In the genomic region with DNA sequence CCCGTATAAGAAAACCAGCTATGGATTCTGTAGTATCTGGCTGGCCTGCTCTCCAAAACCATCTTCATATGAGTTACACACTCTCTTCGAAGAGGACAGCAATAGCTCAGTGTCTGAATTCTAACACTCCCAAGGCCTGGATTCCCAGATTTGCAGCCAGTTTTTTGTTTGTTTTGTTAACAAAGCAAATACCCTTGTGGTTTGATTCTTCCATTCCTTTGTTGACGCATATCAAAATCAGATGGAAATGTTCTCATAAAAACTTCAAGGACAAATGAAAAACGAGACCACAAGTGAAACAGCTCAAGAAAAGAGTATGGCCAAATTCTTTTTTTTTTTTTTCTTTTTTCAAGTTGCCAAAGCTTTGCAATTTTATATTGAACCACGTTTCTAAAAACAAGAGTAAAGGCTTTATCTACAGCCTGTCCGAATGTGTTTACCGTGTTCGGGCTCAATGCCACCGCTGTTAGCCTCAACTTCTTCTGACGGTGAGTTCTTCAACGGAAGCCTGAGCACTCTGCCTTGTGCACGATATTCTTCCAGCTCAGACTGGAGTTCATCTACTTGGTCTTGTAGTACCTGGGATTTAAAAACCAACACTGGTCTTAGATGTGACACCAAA, we compare ENCODE assay signal across 12 cellular contexts.
DNase-seq lines count a peak whose midpoint lies in the region; ATAC-seq lines count a peak whose summit lies in the region.
"Had no signal": no experiment of that assay in that cellular context is flagged by ENCODE, and none has a peak within 500 bp of the region (broad histone marks: within the 10 kb centered on the region; RNA-seq: fewer than 3 reads in every experiment).

No MANE protein-coding gene starts in this region.

- ATAC-seq in HG03095 (IDR thresholded peaks at IDR 0.05; ENCODE audit: unreplicated experiment) (no peak), HG02763 (IDR thresholded peaks at IDR 0.05; ENCODE audit: unreplicated experiment) (no peak)

- DNase-seq in NCI-H2196 (lab: John Stamatoyannopoulos, UW; ENCODE audit: unreplicated experiment): peak; percentile 39
- no peak for DNase-seq in NCI-H2196 treated with DMSO at 0.1 percent for 48 hours (lab: John Stamatoyannopoulos, UW; ENCODE audit: unreplicated experiment)
- peak; percentile 18 for DNase-seq in T1000 (lab: John Stamatoyannopoulos, UW)
- peak; percentile 76 for DNase-seq in fibroblast of the conjunctiva (ENCODE audit: low read depth)
- peak; percentile 85 for DNase-seq in stromal cell of bone marrow (ENCODE audit: low read depth)
- no peak for DNase-seq in UCSD-AML1 (lab: John Stamatoyannopoulos, UW; ENCODE audit: unreplicated experiment)
- DNase-seq: ACHN, activated T-cell treated with anti-CD3 and anti-CD28 coated beads for 4 hours, NCI-H524, T-helper 2 cell had no signal

Comparison
In these comparisons a context has a peak if more than half of its experiments do, and no peak if none do; other contexts are left out.
1. DNase-seq: peak in NCI-H2196 (single experiment), T1000 (single experiment), fibroblast of the conjunctiva (single experiment) and stromal cell of bone marrow (single experiment); none in NCI-H2196 treated with DMSO at 0.1 percent for 48 hours (single experiment) and UCSD-AML1 (single experiment).